18 cellular contexts compared by ENCODE assay signal in the genomic region with DNA sequence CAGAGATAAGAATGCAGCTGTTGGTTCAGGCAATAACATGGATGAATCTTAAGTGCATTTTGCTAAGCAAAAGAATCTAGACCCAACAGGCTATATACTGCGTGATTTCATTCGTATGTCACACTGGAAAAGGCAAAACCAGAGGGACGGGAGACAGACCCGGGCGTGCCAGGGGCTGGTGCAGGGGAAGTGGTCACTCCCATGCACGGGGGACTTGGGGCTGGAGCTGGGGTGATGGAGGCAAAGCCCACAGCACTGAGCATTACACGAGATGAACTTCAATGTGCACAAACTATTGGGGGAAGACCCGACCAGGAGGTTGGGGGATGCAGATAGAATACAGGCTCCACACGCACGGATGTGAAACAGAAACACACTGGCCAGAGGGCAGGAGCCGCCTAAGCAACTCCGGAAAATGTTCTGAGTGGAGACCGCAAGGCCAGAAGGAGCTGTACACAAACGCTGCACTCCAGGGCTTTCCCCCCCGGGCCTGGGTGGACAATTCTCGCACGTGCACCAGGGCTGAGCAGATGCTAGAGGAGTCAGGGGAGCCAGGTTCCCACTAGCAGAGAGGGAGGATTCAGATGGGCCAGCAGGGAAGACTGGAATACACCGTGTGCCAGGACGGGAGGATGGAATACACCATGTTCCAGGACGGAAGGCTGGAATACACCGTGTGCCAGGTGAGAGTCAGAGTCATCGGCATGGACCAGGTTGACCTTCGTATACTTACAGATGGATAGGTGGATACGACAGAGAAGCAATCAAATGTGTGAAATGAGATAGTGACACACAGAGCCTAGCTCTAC. TPM values are rescaled to one million over a fixed set of nuclear protein-coding genes. Genes with fewer than 3 reads are reported as not detected.
DNase-seq lines count a peak whose midpoint lies in the region; ATAC-seq, FAIRE-seq and TF ChIP-seq lines count a peak whose summit lies in the region.
"Had no signal": no experiment of that assay in that cellular context is flagged by ENCODE, and none has a peak within 500 bp of the region (broad histone marks: within the 10 kb centered on the region; RNA-seq: fewer than 3 reads in every experiment).

No MANE protein-coding gene starts in this region.

- H3K79me2 ChIP-seq in astrocyte (ENCODE audit: insufficient read depth, low read length) (no peaks in the 10 kb centered on the region), osteoblast (ENCODE audit: insufficient read depth, low read length) (peaks cover 19% of the 10 kb centered on the region)

- no peak overlapping the region for H3K4me2 ChIP-seq in astrocyte (ENCODE audit: low read length)
- no peak overlapping the region for H3K4me2 ChIP-seq in osteoblast (ENCODE audit: insufficient read depth, low read length)

- H3K27me3 Mint-ChIP-seq in astrocyte (ENCODE audit: low read depth, unreplicated experiment) (peaks cover 3% of the 10 kb centered on the region), glutamatergic neuron (ENCODE audit: unreplicated experiment) (peaks cover 5% of the 10 kb centered on the region)
- H3K27me3 Mint-ChIP-seq: B cell; CD4-positive, alpha-beta memory T cell; IgD-negative memory B cell had no signal

- peak overlapping the region; percentile 50 for H3K27ac Mint-ChIP-seq in astrocyte (ENCODE audit: unreplicated experiment)
- H3K27ac Mint-ChIP-seq in glutamatergic neuron (ENCODE audit: unreplicated experiment), result peak overlapping the region; percentile 55
- H3K27ac Mint-ChIP-seq: B cell, H9, IgD-negative memory B cell had no signal

- H4K20me1 ChIP-seq in astrocyte (ENCODE audit: insufficient read depth, low read length), result peaks cover 22% of the 10 kb centered on the region
- peaks cover 14% of the 10 kb centered on the region for H4K20me1 ChIP-seq in osteoblast (ENCODE audit: insufficient read depth, low read length)

- peaks cover 7% of the 10 kb centered on the region for H3K36me3 Mint-ChIP-seq in astrocyte (ENCODE audit: low read depth, unreplicated experiment)
- H3K36me3 Mint-ChIP-seq in glutamatergic neuron (ENCODE audit: unreplicated experiment), result peaks cover 11% of the 10 kb centered on the region

- H3K4me1 Mint-ChIP-seq in astrocyte (ENCODE audit: low read depth, unreplicated experiment), result peaks cover 3% of the 10 kb centered on the region
- H3K4me1 Mint-ChIP-seq in glutamatergic neuron (ENCODE audit: low read depth, unreplicated experiment), result peaks cover 9% of the 10 kb centered on the region
- H3K4me1 Mint-ChIP-seq: H9 had no signal

- H3K4me3 ChIP-seq in astrocyte (ENCODE audit: insufficient read depth, low read depth, low read length) (no peak overlapping the region), osteoblast (ENCODE audit: insufficient read depth, low read length) (no peak overlapping the region)

- H3K4me1 ChIP-seq in astrocyte (ENCODE audit: insufficient read depth, low read length) (no peaks in the 10 kb centered on the region), osteoblast (ENCODE audit: insufficient read depth, low read length) (peaks cover 10% of the 10 kb centered on the region)

- ATAC-seq in HG02885 (IDR thresholded peaks at IDR 0.05; ENCODE audit: poor library complexity, unreplicated experiment), result no peak
- ATAC-seq in GM21717 (IDR thresholded peaks at IDR 0.05; ENCODE audit: unreplicated experiment), result no peak

- DNase-seq in G401 (ENCODE audit: low spot score) (peak; percentile 92), astrocyte (ENCODE audit: low read depth) (no peak), glutamatergic neuron (no peak), osteoblast (ENCODE audit: insufficient read length, low spot score, missing footprints) (peak; percentile 73)
- no peak for DNase-seq in stimulated activated CD8-positive, alpha-beta memory T cell treated with anti-CD3 and anti-CD28 coated beads, Interleukin-4, amount 100 ng/mL, for 48 hours
- DNase-seq: CD4-positive, alpha-beta memory T cell; COR-L47; DMS53; GOT3; H9 had no signal

- in situ Hi-C loops in G401 (cut with HindIII; ENCODE audit: low sequenced_read_pairs), result no loop called here

- H2AFZ ChIP-seq in astrocyte (ENCODE audit: low read depth, low read length) (no peak overlapping the region), osteoblast (ENCODE audit: low read length) (no peak overlapping the region)

- TF ChIP-seq CTCF in astrocyte (IDR thresholded peaks at IDR 0.05; ENCODE audit: insufficient read depth, low read depth, low read length), result no peak
- no peak for TF ChIP-seq CTCF in glutamatergic neuron (IDR thresholded peaks at IDR 0.05; ENCODE audit: partially characterized antibody, unreplicated experiment)
- no peak for TF ChIP-seq CTCF in osteoblast (IDR thresholded peaks at IDR 0.05; ENCODE audit: extremely low read depth, low read depth, low read length)

- H3K9me3 ChIP-seq in astrocyte (ENCODE audit: insufficient read depth, low read depth, low read length) (no peaks in the 10 kb centered on the region), osteoblast (ENCODE audit: low read depth, low read length) (no peaks in the 10 kb centered on the region)

- H3K27me3 ChIP-seq in astrocyte (ENCODE audit: insufficient read depth, low read length) (no peaks in the 10 kb centered on the region), osteoblast (ENCODE audit: insufficient read depth, low read length) (no peaks in the 10 kb centered on the region)

- H3K9ac ChIP-seq in astrocyte (ENCODE audit: low read length), result no peak overlapping the region

- H3K4me3 Mint-ChIP-seq in astrocyte (ENCODE audit: unreplicated experiment) (no peak overlapping the region), glutamatergic neuron (ENCODE audit: unreplicated experiment) (no peak overlapping the region)
- H3K4me3 Mint-ChIP-seq: B cell; CD4-positive, alpha-beta memory T cell; H9; IgD-negative memory B cell had no signal

- no peak for FAIRE-seq in astrocyte (lab: Jason Lieb, UNC)
- FAIRE-seq: A204.1, D721Med had no signal

- no peaks in the 10 kb centered on the region for H3K9me3 Mint-ChIP-seq in astrocyte (ENCODE audit: unreplicated experiment)
- peaks cover 10% of the 10 kb centered on the region for H3K9me3 Mint-ChIP-seq in glutamatergic neuron (ENCODE audit: unreplicated experiment)
- H3K9me3 Mint-ChIP-seq: H9, IgD-negative memory B cell had no signal

- no peaks in the 10 kb centered on the region for H3K36me3 ChIP-seq in astrocyte (ENCODE audit: insufficient read depth, low read length)
- H3K36me3 ChIP-seq in osteoblast (ENCODE audit: insufficient read depth, low read length), result no peaks in the 10 kb centered on the region

- H3K27ac ChIP-seq in astrocyte (ENCODE audit: low read depth, low read length) (no peak overlapping the region), osteoblast (ENCODE audit: low read depth, low read length) (no peak overlapping the region)
- H3K27ac ChIP-seq: C4-2B had no signal

RNA-seq across cellular contexts. Expression of a gene that starts 11.3 kb away (rescaled TPM):
- 25.9 and 34.1 TPM in 2 replicates for total RNA-seq in G401 (2014; rRNA removed; shearing (Covaris generic))
- total RNA-seq in astrocyte (12.6 and 15.0 TPM in 2 replicates), glutamatergic neuron (ENCODE audit: unreplicated experiment) (17.4 TPM), osteoblast (25.3 and 35.8 TPM in 2 replicates)
- total RNA-seq: HT1080 had no signal

RNA-seq across cellular contexts. Expression of a gene that starts 22.1 kb away (rescaled TPM):
- 72.7 and 82.6 TPM in 2 replicates for total RNA-seq in G401 (2014; rRNA removed; shearing (Covaris generic))
- total RNA-seq in astrocyte (0.70 and 0.98 TPM in 2 replicates), glutamatergic neuron (ENCODE audit: unreplicated experiment) (7.0 TPM), osteoblast (under 0.01 TPM in 1 of 2 replicates, not detected in the other)
- total RNA-seq: HT1080 had no signal

Comparison
In these comparisons a context has a peak if more than half of its experiments do, and no peak if none do; other contexts are left out.
1. DNase-seq: peak in G401 (single experiment) and osteoblast (single experiment); none in astrocyte (single experiment), glutamatergic neuron (single experiment) and stimulated activated CD8-positive, alpha-beta memory T cell treated with anti-CD3 and anti-CD28 coated beads, Interleukin-4, amount 100 ng/mL, for 48 hours (single experiment).